Comparison of ENCODE assay signal across 8 cellular contexts in genomic region chr12:110502449-110502738, GRCh38. TPM values are rescaled to one million over a fixed set of nuclear protein-coding genes. Genes with fewer than 3 reads are reported as not detected.
A peak's percentile ranks its signal among the peaks of the same experiment; 100 is the strongest.
DNase-seq lines count a peak whose midpoint lies in the region; ATAC-seq and TF ChIP-seq lines count a peak whose summit lies in the region.

No MANE protein-coding gene starts in this region.

- TF ChIP-seq CTCF in AG10803 (conservative IDR thresholded peaks at IDR 0.05; ENCODE audit: low read length), result no peak
- TF ChIP-seq CTCF in liver (IDR thresholded peaks at IDR 0.05; ENCODE audit: low read depth, low read length, missing input control), result no peak
- no peak for TF ChIP-seq CTCF in upper lobe of right lung (IDR thresholded peaks at IDR 0.05)

- H3K4me1 ChIP-seq in liver (ENCODE audit: control insufficient read depth in 4 of 4, insufficient read depth in 4 of 4, low read length in 3 of 4) (peaks cover 6 to 31% (median 25%) of the 10 kb centered on the region in 4 donors), upper lobe of right lung (peaks cover 31% of the 10 kb centered on the region)

- H3K9me3 ChIP-seq in liver (ENCODE audit: control insufficient read depth in 4 of 4, low read length in 3 of 4), result no peaks in the 10 kb centered on the region
- no peaks in the 10 kb centered on the region for H3K9me3 ChIP-seq in upper lobe of right lung

- DNase-seq in AG10803 (ENCODE audit: low read depth), result no peak
- DNase-seq in upper lobe of right lung, result no peak
- DNase-seq in NCI-H1092 treated with DMSO at 0.1 percent for 48 hours (lab: John Stamatoyannopoulos, UW), result no peak
- no peak for DNase-seq in stimulated activated CD4-positive, alpha-beta T cell treated with anti-CD3 and anti-CD28 coated beads, Interleukin-4, amount 100 ng/mL, for 24 hours
- DNase-seq in amniotic stem cell (lab: John Stamatoyannopoulos, UW), result no peak

- TF ChIP-seq RAD21 in liver (IDR thresholded peaks at IDR 0.05), result no peak

- H3K27me3 ChIP-seq in liver (ENCODE audit: control insufficient read depth in 4 of 4, insufficient read depth in 4 of 4, low read length in 3 of 4) (no peaks in the 10 kb centered on the region), upper lobe of right lung (no peaks in the 10 kb centered on the region)

- H3K4me1 Mint-ChIP-seq in activated naive CD8-positive, alpha-beta T cell (ENCODE audit: low read depth), result peaks cover 33% of the 10 kb centered on the region

- 51% methylated on average over 7 of the region's 7 CpGs for WGBS in liver

- intact Hi-C loops in upper lobe of right lung (cut with DNase I), result no loop called here

- ATAC-seq in HG02840 (IDR thresholded peaks at IDR 0.05; ENCODE audit: low FRiP score, unreplicated experiment) (peak; percentile 6), upper lobe of right lung (peak; percentile 18)

- no peak overlapping the region for H3K9ac ChIP-seq in liver (ENCODE audit: low read depth in 1 of 2, low read length in 2 of 2)

- H3K4me3 ChIP-seq in AG10803 (ENCODE audit: low read length) (peak overlapping the region; percentile 95), liver (ENCODE audit: low read depth in 1 of 3, low read length in 3 of 3) (peak overlapping the region; percentile 8 to 100 (median 74)), upper lobe of right lung (peak overlapping the region; percentile 78)

- H3K27ac Mint-ChIP-seq in activated naive CD8-positive, alpha-beta T cell, result peak overlapping the region; percentile 94

- H3K27me3 Mint-ChIP-seq in activated naive CD8-positive, alpha-beta T cell, result no peaks in the 10 kb centered on the region

- H3K36me3 ChIP-seq in liver (ENCODE audit: control insufficient read depth in 4 of 4, insufficient read depth in 3 of 4, low read depth in 1 of 4, low read length in 3 of 4) (no peaks in the 10 kb centered on the region), upper lobe of right lung (no peaks in the 10 kb centered on the region)

- no peaks in the 10 kb centered on the region for H3K9me3 Mint-ChIP-seq in activated naive CD8-positive, alpha-beta T cell (ENCODE audit: low read depth)

- peaks cover 7% of the 10 kb centered on the region for H3K36me3 Mint-ChIP-seq in activated naive CD8-positive, alpha-beta T cell

- peak overlapping the region; percentile 94 for H3K4me3 Mint-ChIP-seq in activated naive CD8-positive, alpha-beta T cell

- peak overlapping the region; percentile 40 to 79 for H3K27ac ChIP-seq in liver (ENCODE audit: low read depth in 1 of 2, low read length in 2 of 2)
- H3K27ac ChIP-seq in upper lobe of right lung, result peak overlapping the region; percentile 91

TF ChIP-seq in liver, 16 proteins besides CTCF, POLR2A, EP300 and RAD21:
- TF ChIP-seq EGR1 (IDR thresholded peaks at IDR 0.05; ENCODE audit: low read depth in 2 of 2), result no peak
- no peak for TF ChIP-seq RXRA (IDR thresholded peaks at IDR 0.05)
- TF ChIP-seq HNF4G (IDR thresholded peaks at IDR 0.05), result no peak
- TF ChIP-seq ATF3 (IDR thresholded peaks at IDR 0.05), result no peak
- no peak for TF ChIP-seq NR2F2 (IDR thresholded peaks at IDR 0.05)
- TF ChIP-seq ZBTB33 (IDR thresholded peaks at IDR 0.05), result no peak
- no peak for TF ChIP-seq YY1 (IDR thresholded peaks at IDR 0.05)
- no peak for TF ChIP-seq TAF1 (conservative IDR thresholded peaks at IDR 0.05)
- no peak for TF ChIP-seq MAX (IDR thresholded peaks at IDR 0.05)
- TF ChIP-seq HNF4A (conservative IDR thresholded peaks at IDR 0.05), result no peak
- TF ChIP-seq SP1 (IDR thresholded peaks at IDR 0.05), result no peak
- TF ChIP-seq JUND (IDR thresholded peaks at IDR 0.05), result no peak
- TF ChIP-seq FOXA2 (IDR thresholded peaks at IDR 0.05), result no peak
- no peak for TF ChIP-seq REST (IDR thresholded peaks at IDR 0.05)
- TF ChIP-seq GABPA (IDR thresholded peaks at IDR 0.05 in 1 of 2, conservative IDR thresholded peaks at IDR 0.05 in 1 of 2), result no peak
- no peak for TF ChIP-seq FOXA1 (IDR thresholded peaks at IDR 0.05)

RNA-seq across cellular contexts. Expression of gene RAD9B, which starts 0.3 kb away (rescaled TPM):
- total RNA-seq in liver (under 1 TPM; 0.33 to 0.56 TPM), upper lobe of right lung (1.8 TPM)
- under 1 TPM; 0.14 to 0.22 TPM for polyA plus RNA-seq in liver

RNA-seq across cellular contexts. Expression of gene VPS29, which starts 0.5 kb away (rescaled TPM):
- 10 to 100 TPM; 48.0 to 61.5 TPM for total RNA-seq in liver
- polyA plus RNA-seq in liver, result 100 to 1,000 TPM in 1 of 2 donors, 10 to 100 TPM in 1; 74.1 to 170 TPM
- total RNA-seq in upper lobe of right lung, result 99.0 TPM

RNA-seq across cellular contexts. Expression of gene FAM216A, which starts 33.7 kb away (rescaled TPM):
- total RNA-seq in liver, result 1 to 10 TPM; 3.6 to 7.4 TPM
- polyA plus RNA-seq in liver, result 1 to 10 TPM; 4.7 to 4.8 TPM
- total RNA-seq in upper lobe of right lung, result 3.1 TPM

RNA-seq across cellular contexts. Expression of gene GPN3, which starts 34.3 kb away (rescaled TPM):
- total RNA-seq in liver (10 to 100 TPM; 13.4 to 17.7 TPM), upper lobe of right lung (25.5 TPM)
- 10 to 100 TPM; 19.6 to 47.2 TPM for polyA plus RNA-seq in liver

RNA-seq across cellular contexts. Expression of gene ARPC3, which starts 52.3 kb away (rescaled TPM):
- total RNA-seq in liver, result 100 to 1,000 TPM in 1 of 2 donors, 10 to 100 TPM in 1; 86.2 to 101 TPM
- 100 to 1,000 TPM; 130 to 140 TPM for polyA plus RNA-seq in liver
- 238 TPM for total RNA-seq in upper lobe of right lung
